8 cellular contexts compared by ENCODE assay signal in genomic region chr15:90885432-90886290, GRCh38. TPM values are rescaled to one million over a fixed set of nuclear protein-coding genes. Genes with fewer than 3 reads are reported as not detected.
A peak's percentile ranks its signal among the peaks of the same experiment; 100 is the strongest.
DNase-seq lines count a peak whose midpoint lies in the region; ATAC-seq, FAIRE-seq and TF ChIP-seq lines count a peak whose summit lies in the region.

No MANE protein-coding gene starts in this region.

- H3K4me3 ChIP-seq in pancreas (peak overlapping the region in 1 of 4 donors; percentile 43), upper lobe of left lung (peak overlapping the region; percentile 53 to 61 (median 56))

- intact Hi-C loops in pancreas (cut with DNase I): loop anchor here in 2 of 3 donors (2.0 to 5.0 kb wide), 2 partner anchors 237 to 238 kb away; no protein-coding TSS in a partner anchor

- 65 to 71% methylated on average over 23 of the region's 23 CpGs for WGBS in pancreas, 2 donors
- 34 to 39% methylated on average over 18 to 23 of the region's 23 CpGs for WGBS in upper lobe of left lung, 2 donors

- peaks cover 0 to 15% (median 15%) of the 10 kb centered on the region in 3 donors for H3K36me3 ChIP-seq in pancreas
- H3K36me3 ChIP-seq in upper lobe of left lung: peaks cover 9 to 51% (median 44%) of the 10 kb centered on the region in 4 donors

- FAIRE-seq in pancreas (lab: Jason Lieb, UNC): no peak

- H3K9me3 ChIP-seq in pancreas: no peaks in the 10 kb centered on the region
- H3K9me3 ChIP-seq in upper lobe of left lung: no peaks in the 10 kb centered on the region

- peaks cover 0 to 23% (median 0%) of the 10 kb centered on the region in 3 donors for H3K4me1 ChIP-seq in pancreas
- peaks cover 25 to 55% (median 37%) of the 10 kb centered on the region in 4 donors for H3K4me1 ChIP-seq in upper lobe of left lung

- TF ChIP-seq CTCF in pancreas (IDR thresholded peaks at IDR 0.05): peak; percentile 91 to 97 (median 92)
- peak; percentile 91 to 96 (median 95) for TF ChIP-seq CTCF in upper lobe of left lung (IDR thresholded peaks at IDR 0.05)

- TF ChIP-seq POLR2A in upper lobe of left lung (IDR thresholded peaks at IDR 0.05): peak in 1 of 4 donors; percentile 52

- H3K27ac ChIP-seq in pancreas (peak overlapping the region in 3 of 4 donors; percentile 78 to 88 (median 85)), upper lobe of left lung (peak overlapping the region; percentile 84 to 98 (median 96))

- peak; percentile 65 for ATAC-seq in HG03571 (IDR thresholded peaks at IDR 0.05; ENCODE audit: unreplicated experiment)
- ATAC-seq in pancreas: peak; percentile 37 to 74 (median 70)
- peak; percentile 82 for ATAC-seq in upper lobe of left lung (ENCODE audit: low FRiP score in 2 of 2)

- DNase-seq in NCI-H1694 (lab: John Stamatoyannopoulos, UW): peak; percentile 42
- DNase-seq in NCI-H1694 treated with DMSO at 0.1 percent for 48 hours (lab: John Stamatoyannopoulos, UW): no peak
- peak; percentile 68 for DNase-seq in SK-N-DZ (ENCODE audit: low spot score)
- peak; percentile 80 for DNase-seq in activated naive CD4-positive, alpha-beta T cell treated with Interleukin-2 at 50 U/mL for 16 hours
- DNase-seq in germinal center (ENCODE audit: low spot score): peak; percentile 58
- peak in 5 of 6 donors; percentile 54 to 89 (median 77) for DNase-seq in pancreas
- DNase-seq in upper lobe of left lung: peak; percentile 84 to 96

- no peak for TF ChIP-seq EP300 in upper lobe of left lung (IDR thresholded peaks at IDR 0.05)

- H3K27me3 ChIP-seq in pancreas (no peaks in the 10 kb centered on the region), upper lobe of left lung (no peaks in the 10 kb centered on the region)

RNA-seq across cellular contexts. Expression of gene FES, which starts 1.4 kb away (rescaled TPM):
- 4.5 and 5.1 TPM in 2 replicates for polyA plus RNA-seq in SK-N-DZ (2014; cell fraction: cytosol; rRNA removed)
- 4.8 and 13.5 TPM in 2 replicates for polyA plus RNA-seq in SK-N-DZ (2014; cell fraction: nucleus; rRNA removed)
- 10 to 100 TPM in 1 of 6 donors, 1 to 10 TPM in 5; 3.9 to 23.0 (median 8.6) TPM for total RNA-seq in pancreas
- 10 to 100 TPM; 24.4 to 26.5 TPM for polyA plus RNA-seq in pancreas
- total RNA-seq in upper lobe of left lung: 100 to 1,000 TPM in 2 of 6 donors, 10 to 100 TPM in 4; 33.4 to 144 (median 68.3) TPM

RNA-seq across cellular contexts. Expression of gene FURIN, which starts 17.3 kb away (rescaled TPM):
- 6.1 and 6.3 TPM in 2 replicates for polyA plus RNA-seq in SK-N-DZ (2014; cell fraction: cytosol; rRNA removed)
- polyA plus RNA-seq in SK-N-DZ (2014; cell fraction: nucleus; rRNA removed): 5.4 and 10.3 TPM in 2 replicates
- total RNA-seq in pancreas (100 to 1,000 TPM in 3 of 6 donors, 10 to 100 TPM in 3; 50.3 to 106 (median 98.8) TPM), upper lobe of left lung (100 to 1,000 TPM in 4 of 6 donors, 10 to 100 TPM in 2; 59.0 to 150 (median 108) TPM)
- 10 to 100 TPM; 52.5 to 67.7 TPM for polyA plus RNA-seq in pancreas

RNA-seq across cellular contexts. Expression of gene MAN2A2, which starts 17.4 kb away (rescaled TPM):
- polyA plus RNA-seq in SK-N-DZ (2014; cell fraction: cytosol; rRNA removed): 8.3 and 8.6 TPM in 2 replicates
- 88.2 and 151 TPM in 2 replicates for polyA plus RNA-seq in SK-N-DZ (2014; cell fraction: nucleus; rRNA removed)
- total RNA-seq in pancreas (10 to 100 TPM; 56.6 to 88.2 (median 67.7) TPM), upper lobe of left lung (100 to 1,000 TPM in 2 of 6 donors, 10 to 100 TPM in 4; 36.8 to 219 (median 90.1) TPM)
- 100 to 1,000 TPM in 1 of 2 donors, 10 to 100 TPM in 1; 57.2 to 118 TPM for polyA plus RNA-seq in pancreas

RNA-seq across cellular contexts. Expression of gene HDDC3, which starts 46.7 kb away (rescaled TPM):
- 25.1 and 25.3 TPM in 2 replicates for polyA plus RNA-seq in SK-N-DZ (2014; cell fraction: cytosol; rRNA removed)
- polyA plus RNA-seq in SK-N-DZ (2014; cell fraction: nucleus; rRNA removed): 17.6 and 23.1 TPM in 2 replicates
- total RNA-seq in pancreas (10 to 100 TPM; 10.3 to 17.6 (median 13.3) TPM), upper lobe of left lung (10 to 100 TPM in 5 of 6 donors, 1 to 10 TPM in 1; 5.0 to 19.3 (median 12.5) TPM)
- polyA plus RNA-seq in pancreas: 10 to 100 TPM; 16.6 to 20.9 TPM

RNA-seq across cellular contexts. Expression of gene UNC45A, which starts 49.4 kb away (rescaled TPM):
- 32.5 and 38.0 TPM in 2 replicates for polyA plus RNA-seq in SK-N-DZ (2014; cell fraction: cytosol; rRNA removed)
- 70.6 and 74.9 TPM in 2 replicates for polyA plus RNA-seq in SK-N-DZ (2014; cell fraction: nucleus; rRNA removed)
- total RNA-seq in pancreas: 10 to 100 TPM; 29.2 to 50.7 (median 32.2) TPM
- 10 to 100 TPM; 50.0 to 51.3 TPM for polyA plus RNA-seq in pancreas
- total RNA-seq in upper lobe of left lung: 100 to 1,000 TPM in 1 of 6 donors, 10 to 100 TPM in 5; 40.7 to 108 (median 61.9) TPM
